Comparison of ENCODE assay signal across 35 cellular contexts in the genomic region with DNA sequence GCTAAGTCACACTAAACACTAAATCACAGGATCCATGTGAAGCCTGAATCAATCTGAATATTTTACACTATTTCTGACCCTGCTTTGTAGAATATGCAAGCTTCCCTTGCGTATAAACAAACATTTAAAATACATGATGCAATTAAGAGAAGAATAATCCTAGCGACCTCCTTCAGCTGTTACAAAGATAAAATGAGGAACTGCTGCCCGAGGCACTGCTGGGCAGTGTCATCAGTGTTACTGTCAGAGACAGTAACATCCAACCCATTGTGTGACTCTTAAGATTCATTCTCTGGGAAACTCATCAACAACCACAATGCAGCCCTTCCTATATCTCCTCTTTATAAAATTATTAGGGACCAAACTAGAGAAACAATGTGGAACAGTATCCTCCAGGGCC.
DNase-seq lines count a peak whose midpoint lies in the region; ATAC-seq, FAIRE-seq and TF ChIP-seq lines count a peak whose summit lies in the region.
"Had no signal": no experiment of that assay in that cellular context is flagged by ENCODE, and none has a peak within 500 bp of the region (broad histone marks: within the 10 kb centered on the region; RNA-seq: fewer than 3 reads in every experiment).

No MANE protein-coding gene starts in this region.

- no peak for FAIRE-seq in K562 (lab: Jason Lieb, UNC)
- FAIRE-seq: A204.1, HTR-8/SVneo had no signal

- H3K9me3 ChIP-seq in right atrium auricular region (no peaks in the 10 kb centered on the region), K562 (replicated peaks; ENCODE audit: control insufficient read depth, insufficient read depth, low read depth, low read length) (no peaks in the 10 kb centered on the region), neural progenitor cell (ENCODE audit: low read depth) (no peaks in the 10 kb centered on the region)
- H3K9me3 ChIP-seq: left lung, neutrophil, thoracic aorta, uterus had no signal

- H3K4me1 Mint-ChIP-seq in neural progenitor cell, result peaks cover 18% of the 10 kb centered on the region
- H3K4me1 Mint-ChIP-seq in activated naive CD4-positive, alpha-beta T cell treated with anti-CD3 and anti-CD28 coated beads for 36 hours (ENCODE audit: low read depth), result no peaks in the 10 kb centered on the region
- H3K4me1 Mint-ChIP-seq: activated CD4-positive, alpha-beta T cell treated with anti-CD3 and anti-CD28 coated beads, Interleukin-2, amount 10 ng/mL, durations not matched to agents 24 days and 14 days; activated naive CD8-positive, alpha-beta T cell treated with anti-CD3 and anti-CD28 coated beads for 36 hours had no signal

- no peaks in the 10 kb centered on the region for H3K9me3 Mint-ChIP-seq in neural progenitor cell
- no peaks in the 10 kb centered on the region for H3K9me3 Mint-ChIP-seq in activated naive CD4-positive, alpha-beta T cell treated with anti-CD3 and anti-CD28 coated beads for 36 hours
- H3K9me3 Mint-ChIP-seq: activated CD4-positive, alpha-beta T cell treated with anti-CD3 and anti-CD28 coated beads, Interleukin-2, amount 10 ng/mL, durations not matched to agents 24 days and 14 days; activated naive CD8-positive, alpha-beta T cell treated with anti-CD3 and anti-CD28 coated beads for 36 hours; CD4-positive, CD25-positive, alpha-beta regulatory T cell had no signal

- H3K27me3 Mint-ChIP-seq in neural progenitor cell (ENCODE audit: insufficient read depth, low read depth), result no peaks in the 10 kb centered on the region
- H3K27me3 Mint-ChIP-seq in activated naive CD4-positive, alpha-beta T cell treated with anti-CD3 and anti-CD28 coated beads for 36 hours (ENCODE audit: low read depth), result peaks cover 3% of the 10 kb centered on the region
- H3K27me3 Mint-ChIP-seq: CD4-positive, CD25-positive, alpha-beta regulatory T cell; progenitor cell of endocrine pancreas had no signal

- in situ Hi-C loops in K562 (cut with MboI), result no loop called here

- H3F3A ChIP-seq in neural progenitor cell (ENCODE audit: low read depth), result peaks cover 25% of the 10 kb centered on the region

- H3K27me3 ChIP-seq in right atrium auricular region, result no peaks in the 10 kb centered on the region
- H3K27me3 ChIP-seq in K562 (ENCODE audit: control insufficient read depth in 2 of 2, insufficient read depth in 2 of 2, low read length in 2 of 2), result peaks cover 0 to 15% of the 10 kb centered on the region in 2 experiments; a peak in 2 of 5 replicates
- no peaks in the 10 kb centered on the region for H3K27me3 ChIP-seq in neural progenitor cell
- H3K27me3 ChIP-seq: left lung, neutrophil, uterus had no signal

- no peaks in the 10 kb centered on the region for H3K36me3 Mint-ChIP-seq in neural progenitor cell
- H3K36me3 Mint-ChIP-seq in activated naive CD4-positive, alpha-beta T cell treated with anti-CD3 and anti-CD28 coated beads for 36 hours (ENCODE audit: low read depth), result no peaks in the 10 kb centered on the region
- H3K36me3 Mint-ChIP-seq: activated naive CD8-positive, alpha-beta T cell treated with anti-CD3 and anti-CD28 coated beads for 36 hours; CD4-positive, CD25-positive, alpha-beta regulatory T cell had no signal

- intact Hi-C loops in cardiac septum (cut with DNase I), result no loop called here
- intact Hi-C loops in K562 (cut with micrococcal nuclease), result no loop called here
- intact Hi-C loops in activated naive CD4-positive, alpha-beta T cell treated with anti-CD3 and anti-CD28 coated beads for 36 hours (cut with micrococcal nuclease), result no loop called here

- ATAC-seq in K562, result no peak
- ATAC-seq in HG02623 (IDR thresholded peaks at IDR 0.05; ENCODE audit: unreplicated experiment), result no peak
- ATAC-seq: Panc1 had no signal

- H3K4me3 ChIP-seq in right atrium auricular region (no peak overlapping the region), K562 (no peak overlapping the region), neural progenitor cell (no peak overlapping the region)
- H3K4me3 ChIP-seq: GM23248, left lung, thoracic aorta, uterus had no signal

- H3K9me1 ChIP-seq in K562 (ENCODE audit: control insufficient read depth, insufficient read depth, low read length), result no peaks in the 10 kb centered on the region

- H3K27ac ChIP-seq in right atrium auricular region, result peak overlapping the region; percentile 15 to 58
- H3K27ac ChIP-seq in K562 (ENCODE audit: extremely low read depth, low read depth, low read length), result no peak overlapping the region
- peak overlapping the region; percentile 86 for H3K27ac ChIP-seq in neural progenitor cell
- H3K27ac ChIP-seq: GM23248, left lung, neutrophil, thoracic aorta, uterus, WERI-Rb-1 had no signal

- TF ChIP-seq CTCF in right atrium auricular region (IDR thresholded peaks at IDR 0.05), result no peak
- no peak for TF ChIP-seq CTCF in K562 (IDR thresholded peaks at IDR 0.05 in 2 of 3, conservative IDR thresholded peaks at IDR 0.05 in 1 of 3; ENCODE audit: insufficient read depth in 2 of 3, low read depth in 1 of 3, low read length in 3 of 3)
- no peak for TF ChIP-seq CTCF in neural progenitor cell (IDR thresholded peaks at IDR 0.05)

- no peak overlapping the region for H3K4me3 Mint-ChIP-seq in neural progenitor cell
- H3K4me3 Mint-ChIP-seq in activated naive CD4-positive, alpha-beta T cell treated with anti-CD3 and anti-CD28 coated beads for 36 hours, result no peak overlapping the region
- H3K4me3 Mint-ChIP-seq: activated CD4-positive, alpha-beta T cell treated with anti-CD3 and anti-CD28 coated beads, Interleukin-2, amount 10 ng/mL, durations not matched to agents 24 days and 14 days; activated naive CD8-positive, alpha-beta T cell treated with anti-CD3 and anti-CD28 coated beads for 36 hours; CD4-positive, CD25-positive, alpha-beta regulatory T cell had no signal

- POLR2A ChIA-PET in K562 (lab: Yijun Ruan, JAX), result interaction anchor here (0.6 to 1.1 kb wide), 2 partner anchors 14 to 85 kb away, joined by 3 read pairs; no protein-coding TSS in a partner anchor

- H3K4me1 ChIP-seq in right atrium auricular region, result peaks cover 0 to 13% of the 10 kb centered on the region in 2 donors
- H3K4me1 ChIP-seq in K562 (replicated peaks in 1 of 2; ENCODE audit: control insufficient read depth in 2 of 2, insufficient read depth in 2 of 2, low read length in 2 of 2), result no peaks in the 10 kb centered on the region
- peaks cover 26% of the 10 kb centered on the region for H3K4me1 ChIP-seq in neural progenitor cell
- H3K4me1 ChIP-seq: left lung, uterus had no signal

- no peak for DNase-seq in right atrium auricular region (ENCODE audit: low spot score)
- DNase-seq in cardiac septum (ENCODE audit: low spot score), result no peak
- DNase-seq in K562 (ENCODE audit: extremely low read depth in 1 of 4, low spot score in 3 of 4), result no peak
- DNase-seq in neural progenitor cell (ENCODE audit: low spot score), result no peak
- DNase-seq in activated CD4-positive, alpha-beta T cell treated with anti-CD3 and anti-CD28 coated beads, Interleukin-2, amount 50 U/mL, for 1 hour, result no peak
- DNase-seq in activated naive CD4-positive, alpha-beta T cell treated with anti-CD3 and anti-CD28 coated beads for 36 hours, result no peak
- no peak for DNase-seq in activated naive CD4-positive, alpha-beta T cell treated with Interleukin-2 at 50 U/mL for 16 hours
- DNase-seq: activated CD4-positive, alpha-beta T cell treated with anti-CD3 and anti-CD28 coated beads, Interleukin-2, amount 10 ng/mL, durations not matched to agents 24 days and 14 days; activated effector memory CD4-positive, alpha-beta T cell treated with Interleukin-2 at 50 U/mL for 16 hours; activated naive CD8-positive, alpha-beta T cell treated with anti-CD3 and anti-CD28 coated beads for 36 hours; aorta; CD4-positive, CD25-positive, alpha-beta regulatory T cell; central memory CD4-positive, alpha-beta T cell; DND-41; erythroblast; GF-D8; KBM-7; left lung; mesenchymal stem cell; NCI-H1417 treated with DMSO at 0.1 percent for 48 hours; NCI-H2081; NCI-H524 treated with DMSO at 0.1 percent for 48 hours; SHP77; stimulated activated naive CD4-positive, alpha-beta T cell; T1000; uterus; WERI-Rb-1 had no signal

- CTCF ChIA-PET in K562 (lab: Yijun Ruan, JAX; ENCODE audit: low intra/inter-chr PET ratio), result no interaction called here
- CTCF ChIA-PET in activated naive CD4-positive, alpha-beta T cell treated with anti-CD3 and anti-CD28 coated beads for 36 hours (lab: Charles Lee), result interaction anchor here (1.1 kb wide), 1 partner anchor 8 kb away, joined by 4 read pairs; no protein-coding TSS in a partner anchor

- 2% methylated on average over 3 of the region's 3 CpGs for WGBS in K562 (ENCODE audit: insufficient coverage, low coverage, missing lambda C conversion rate)

- H3K4me2 ChIP-seq in K562 (ENCODE audit: insufficient read depth, low read length), result no peak overlapping the region
- peak overlapping the region; percentile 46 for H3K4me2 ChIP-seq in neural progenitor cell

- H4K20me1 ChIP-seq in K562 (replicated peaks; ENCODE audit: control insufficient read depth, insufficient read depth, low read length), result no peaks in the 10 kb centered on the region
- H4K20me1 ChIP-seq in neural progenitor cell (ENCODE audit: low read depth), result no peaks in the 10 kb centered on the region

- no peaks in the 10 kb centered on the region for H3K79me2 ChIP-seq in K562 (ENCODE audit: control insufficient read depth, insufficient read depth, low read length)
- H3K79me2 ChIP-seq in neural progenitor cell (ENCODE audit: low read depth), result peaks cover 30% of the 10 kb centered on the region

- no peak for TF ChIP-seq POLR2A in K562 (conservative IDR thresholded peaks at IDR 0.05)

- H2AFZ ChIP-seq in K562 (ENCODE audit: low read depth, low read length) (no peak overlapping the region), neural progenitor cell (replicated peaks) (peak overlapping the region; percentile 26)
- H2AFZ ChIP-seq: GM23248 had no signal

- no peak for TF ChIP-seq EP300 in K562 (IDR thresholded peaks at IDR 0.05; ENCODE audit: low read length)

- no TSS peak for BruUV-seq in K562 (replicated peaks; lab: Mats Ljungman, UMichigan)

- H3K27ac Mint-ChIP-seq in neural progenitor cell, result no peak overlapping the region
- no peak overlapping the region for H3K27ac Mint-ChIP-seq in activated naive CD4-positive, alpha-beta T cell treated with anti-CD3 and anti-CD28 coated beads for 36 hours
- H3K27ac Mint-ChIP-seq: activated CD4-positive, alpha-beta T cell treated with anti-CD3 and anti-CD28 coated beads, Interleukin-2, amount 10 ng/mL, durations not matched to agents 24 days and 14 days; activated naive CD8-positive, alpha-beta T cell treated with anti-CD3 and anti-CD28 coated beads for 36 hours; CD4-positive, CD25-positive, alpha-beta regulatory T cell had no signal

- H3K36me3 ChIP-seq in right atrium auricular region, result no peaks in the 10 kb centered on the region
- no peaks in the 10 kb centered on the region for H3K36me3 ChIP-seq in K562 (ENCODE audit: control insufficient read depth, insufficient read depth, low read length)
- no peaks in the 10 kb centered on the region for H3K36me3 ChIP-seq in neural progenitor cell
- H3K36me3 ChIP-seq: left lung, neutrophil, thoracic aorta, uterus, WERI-Rb-1 had no signal

- no peak overlapping the region for H3K9ac ChIP-seq in K562 (ENCODE audit: insufficient read depth in 1 of 2, low read depth in 2 of 2, low read length in 2 of 2)
- H3K9ac ChIP-seq in neural progenitor cell, result no peak overlapping the region
- H3K9ac ChIP-seq: GM23248 had no signal

- no peak for TF ChIP-seq RAD21 in K562 (CRISPR knock-in tag; conservative IDR thresholded peaks at IDR 0.05 in 1 of 2, IDR thresholded peaks at IDR 0.05 in 1 of 2)

TF ChIP-seq in K562, 482 proteins besides CTCF, POLR2A, EP300 and RAD21 (continues in another document):
- peak; percentile 75 for TF ChIP-seq SPI1 (IDR thresholded peaks at IDR 0.05; ENCODE audit: borderline replicate concordance, low read depth, low read length)
